15 cellular contexts compared by ENCODE assay signal in genomic region chr18:25759111-25759510, GRCh38.
DNase-seq lines count a peak whose midpoint lies in the region; TF ChIP-seq lines count a peak whose summit lies in the region.
"Had no signal": no experiment of that assay in that cellular context is flagged by ENCODE, and none has a peak within 500 bp of the region (broad histone marks: within the 10 kb centered on the region; RNA-seq: fewer than 3 reads in every experiment).

No MANE protein-coding gene starts in this region.

- DNase-seq in AG09319 (ENCODE audit: extremely low read depth, low read depth) (peak; percentile 1), HEK293T (ENCODE audit: extremely low spot score) (no peak), adipocyte (ENCODE audit: low read depth) (peak; percentile 27), fibroblast of peridontal ligament (ENCODE audit: extremely low read depth) (peak; percentile 33), COLO668 (lab: John Stamatoyannopoulos, UW; ENCODE audit: unreplicated experiment) (no peak), GM13977 (ENCODE audit: low spot score) (no peak), NCI-H748 treated with DMSO at 0.1 percent for 48 hours (lab: John Stamatoyannopoulos, UW) (no peak), PC-9 (no peak)
- DNase-seq: 8988T; CD8-positive, alpha-beta T cell; NCI-H187; NCI-H446; PC-3 had no signal

- BruUV-seq in PC-9 (replicated peaks; lab: Mats Ljungman, UMichigan) = no TSS peak

- H3K9ac ChIP-seq in adipocyte (ENCODE audit: low read length) = no peak overlapping the region
- H3K9ac ChIP-seq: BLaER1 had no signal

- in situ Hi-C loops in GM13977 (cut with MboI; ENCODE audit: low pct_unique_long_range_greater_than_20kb, low sequenced_read_pairs, unreplicated experiment) = no loop called here

- H3K9me3 ChIP-seq in adipocyte (ENCODE audit: control insufficient read depth, low read length) (no peaks in the 10 kb centered on the region), PC-9 (ENCODE audit: insufficient read depth, low read depth) (no peaks in the 10 kb centered on the region)
- H3K9me3 ChIP-seq: BLaER1 had no signal

- POLR2A ChIA-PET in HEK293T (lab: Yijun Ruan, JAX) (no interaction called here), PC-9 (lab: Charles Lee; ENCODE audit: unreplicated experiment) (no interaction called here)

- H3K36me3 ChIP-seq in adipocyte (ENCODE audit: control insufficient read depth, insufficient read depth, low read length, severe bottlenecking) = no peaks in the 10 kb centered on the region
- H3K36me3 ChIP-seq in PC-9 (ENCODE audit: low read depth) = no peaks in the 10 kb centered on the region
- H3K36me3 ChIP-seq: BLaER1 had no signal

- H3K9me2 ChIP-seq in PC-9 (ENCODE audit: insufficient read depth) = no peaks in the 10 kb centered on the region

- H4K20me1 ChIP-seq in PC-9 (ENCODE audit: insufficient read depth) = no peaks in the 10 kb centered on the region
- H4K20me1 ChIP-seq: BLaER1 had no signal

- H3K4me1 ChIP-seq in adipocyte (ENCODE audit: control insufficient read depth, insufficient read depth, low read length) = no peaks in the 10 kb centered on the region
- no peaks in the 10 kb centered on the region for H3K4me1 ChIP-seq in PC-9 (replicated peaks; ENCODE audit: insufficient read depth)
- H3K4me1 ChIP-seq: BLaER1 had no signal

- intact Hi-C loops in PC-9 (cut with micrococcal nuclease; ENCODE audit: unreplicated experiment) = no loop called here

- H2AFZ ChIP-seq in PC-9 = no peak overlapping the region

- CTCF ChIA-PET in HEK293T (lab: Yijun Ruan, JAX) (no interaction called here), PC-9 (lab: Charles Lee) (no interaction called here)

- H3K79me2 ChIP-seq in PC-9 (ENCODE audit: low read depth) = no peaks in the 10 kb centered on the region

- H3K4me2 ChIP-seq in PC-9 = no peak overlapping the region
- H3K4me2 ChIP-seq: BLaER1 had no signal

- no peaks in the 10 kb centered on the region for H3F3A ChIP-seq in PC-9 (ENCODE audit: insufficient read depth, low read depth)

- H3K27ac ChIP-seq in PC-9 = no peak overlapping the region
- H3K27ac ChIP-seq: BLaER1, HL-60 had no signal

- TF ChIP-seq CTCF in AG09319 (IDR thresholded peaks at IDR 0.05; ENCODE audit: low read depth, low read length) (no peak), GM13977 (IDR thresholded peaks at IDR 0.05; ENCODE audit: extremely low read depth, insufficient read depth, missing control alignments) (no peak), PC-9 (conservative IDR thresholded peaks at IDR 0.05) (no peak)

- no peak overlapping the region for H3K4me3 ChIP-seq in adipocyte (ENCODE audit: low read length)
- no peak overlapping the region for H3K4me3 ChIP-seq in PC-9
- H3K4me3 ChIP-seq: BLaER1 had no signal

- H3K27me3 ChIP-seq in adipocyte (replicated peaks; ENCODE audit: control insufficient read depth, insufficient read depth, low read length) (no peaks in the 10 kb centered on the region), PC-9 (ENCODE audit: insufficient read depth, low read depth) (no peaks in the 10 kb centered on the region)
- H3K27me3 ChIP-seq: BLaER1 had no signal

TF ChIP-seq in HEK293T, 16 proteins besides CTCF, POLR2A, EP300 and RAD21:
- TF ChIP-seq PKNOX1 (IDR thresholded peaks at IDR 0.05) (peak; percentile 88), HDGF (IDR thresholded peaks at IDR 0.05; ENCODE audit: borderline replicate concordance) (no peak)

Comparison
In these comparisons a context has a peak if more than half of its experiments do, and no peak if none do; other contexts are left out.
1. DNase-seq: peak in AG09319 (single experiment), adipocyte (single experiment) and fibroblast of peridontal ligament (single experiment); none in HEK293T (single experiment), COLO668 (single experiment), GM13977 (single experiment), NCI-H748 treated with DMSO at 0.1 percent for 48 hours (single experiment) and PC-9 (0 of 2).